Comparison of ENCODE assay signal across 1 cellular context in the genomic region with DNA sequence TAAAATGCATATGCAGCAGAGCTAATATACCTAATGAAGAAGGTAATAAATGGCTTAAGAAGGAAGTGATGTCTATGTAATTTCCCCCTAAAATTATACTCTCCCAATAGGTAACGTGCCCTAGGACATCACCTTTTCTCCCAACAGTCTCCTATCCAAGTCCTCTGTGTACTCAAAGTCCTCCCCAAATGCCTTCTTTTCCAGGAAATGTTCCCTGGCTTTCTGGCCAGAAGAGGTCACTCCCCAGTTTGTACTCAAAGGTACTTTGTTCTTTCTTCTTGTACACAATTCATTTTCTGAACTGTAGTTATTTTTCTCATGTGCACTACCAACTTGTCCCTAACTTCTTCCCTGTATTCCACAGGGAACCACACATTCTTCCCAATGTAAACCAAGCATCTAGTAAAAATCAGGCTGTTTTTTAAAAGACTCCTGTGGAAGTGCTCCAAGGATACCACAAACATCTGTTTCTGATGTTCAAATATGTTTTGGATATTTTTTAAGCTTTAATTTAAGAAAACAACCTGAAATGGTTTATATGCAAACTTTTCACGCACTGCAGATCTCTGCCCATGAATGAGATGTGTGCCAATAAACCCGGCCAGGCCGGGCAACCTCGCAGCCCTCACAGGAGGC.
TF ChIP-seq lines count a peak whose summit lies in the region.

No MANE protein-coding gene starts in this region.

TF ChIP-seq in GM23338, 12 proteins besides CTCF, POLR2A, EP300 and RAD21 (continued from another document):
- TF ChIP-seq REST (IDR thresholded peaks at IDR 0.05; ENCODE audit: unreplicated experiment) (no peak), ZNF331 (CRISPR knock-in tag; IDR thresholded peaks at IDR 0.05; ENCODE audit: low read depth) (no peak), STAT1 (IDR thresholded peaks at IDR 0.05; ENCODE audit: unreplicated experiment) (no peak), EZH2phosphoT487 (IDR thresholded peaks at IDR 0.05; ENCODE audit: unreplicated experiment) (no peak), POLR2AphosphoS5 (IDR thresholded peaks at IDR 0.05; ENCODE audit: low read depth) (no peak), ZNF462 (CRISPR knock-in tag; IDR thresholded peaks at IDR 0.05) (no peak), CREB1 (CRISPR knock-in tag; IDR thresholded peaks at IDR 0.05; ENCODE audit: low read depth) (no peak), ETS1 (IDR thresholded peaks at IDR 0.05) (no peak), EZH2 (IDR thresholded peaks at IDR 0.05; ENCODE audit: low read depth, unreplicated experiment) (no peak), ZNF114 (CRISPR knock-in tag; IDR thresholded peaks at IDR 0.05) (no peak), JUNB (IDR thresholded peaks at IDR 0.05; ENCODE audit: unreplicated experiment) (no peak)
TF ChIP-seq in GM23338: peak in this region for 0.
